Comparison of ENCODE assay signal across 9 cellular contexts in genomic region chr3:52244061-52244628, GRCh38. TPM values are rescaled to one million over a fixed set of nuclear protein-coding genes. Genes with fewer than 3 reads are reported as not detected.
A peak's percentile ranks its signal among the peaks of the same experiment; 100 is the strongest.
DNase-seq lines count a peak whose midpoint lies in the region; ATAC-seq, FAIRE-seq and TF ChIP-seq lines count a peak whose summit lies in the region.
"Had no signal": no experiment of that assay in that cellular context is flagged by ENCODE, and none has a peak within 500 bp of the region (broad histone marks: within the 10 kb centered on the region; RNA-seq: fewer than 3 reads in every experiment).

No MANE protein-coding gene starts in this region.

- H3K27ac ChIP-seq in liver (ENCODE audit: low read depth in 1 of 2, low read length in 2 of 2) = peak overlapping the region; percentile 56 to 58
- no peak overlapping the region for H3K27ac ChIP-seq in HepG2 (ENCODE audit: extremely low read length, insufficient read depth, low read length)

- H3K9me3 ChIP-seq in liver (ENCODE audit: control insufficient read depth in 4 of 4, low read length in 3 of 4) = no peaks in the 10 kb centered on the region
- H3K9me3 ChIP-seq in HepG2 (ENCODE audit: low read length) = no peaks in the 10 kb centered on the region

- H3K79me2 ChIP-seq in HepG2 (ENCODE audit: insufficient read depth, low read length) = peaks cover 4% of the 10 kb centered on the region

- H2AFZ ChIP-seq in HepG2 (ENCODE audit: low read length) = no peak overlapping the region

- H3K36me3 ChIP-seq in liver (ENCODE audit: control insufficient read depth in 4 of 4, insufficient read depth in 3 of 4, low read depth in 1 of 4, low read length in 3 of 4) = peaks cover 0 to 5% (median 0%) of the 10 kb centered on the region in 4 donors
- no peaks in the 10 kb centered on the region; a peak in 1 of 5 replicates for H3K36me3 ChIP-seq in HepG2 (replicated peaks in 1 of 2; ENCODE audit: control insufficient read depth in 1 of 2, insufficient read depth in 2 of 2, low read length in 2 of 2)

- TF ChIP-seq EP300 in HepG2 (IDR thresholded peaks at IDR 0.05; ENCODE audit: low read depth in 2 of 2, low read length in 2 of 2) (no peak), HepG2 (CRISPR knock-in tag; IDR thresholded peaks at IDR 0.05; ENCODE audit: borderline replicate concordance) (no peak)

- H3K4me1 ChIP-seq in liver (ENCODE audit: control insufficient read depth in 4 of 4, insufficient read depth in 4 of 4, low read length in 3 of 4) (peaks cover 3 to 37% (median 18%) of the 10 kb centered on the region in 4 donors), HepG2 (ENCODE audit: insufficient read depth, low read length) (peaks cover 54% of the 10 kb centered on the region)

- no peak overlapping the region for H3K4me2 ChIP-seq in HepG2 (ENCODE audit: low read depth, low read length)

- TF ChIP-seq CTCF in liver (IDR thresholded peaks at IDR 0.05; ENCODE audit: low read depth, low read length, missing input control) (no peak), HepG2 (CRISPR knock-in tag; IDR thresholded peaks at IDR 0.05) (no peak), fibroblast of the aortic adventitia (IDR thresholded peaks at IDR 0.05; ENCODE audit: insufficient read depth, low read length) (no peak)

- H4K20me1 ChIP-seq in HepG2 (ENCODE audit: insufficient read depth, low read length) = no peaks in the 10 kb centered on the region

- TF ChIP-seq POLR2A in HepG2 (IDR thresholded peaks at IDR 0.05; ENCODE audit: insufficient read depth in 1 of 2, low read depth in 2 of 2, low read length in 2 of 2) = no peak

- POLR2A ChIA-PET in HepG2 (lab: Yijun Ruan, JAX) = no interaction called here

- no TSS peak for BruUV-seq in HepG2 (replicated peaks; lab: Mats Ljungman, UMichigan)

- ATAC-seq in HepG2 (no peak), HG03565 (IDR thresholded peaks at IDR 0.05; ENCODE audit: unreplicated experiment) (peak; percentile 33), HG02884 (IDR thresholded peaks at IDR 0.05; ENCODE audit: unreplicated experiment) (no peak)

- FAIRE-seq in HepG2 (lab: Jason Lieb, UNC) = no peak

- 77% methylated on average over 8 of the region's 8 CpGs for WGBS in liver
- WGBS in HepG2 (ENCODE audit: low lambda C conversion rate) = 72% methylated on average over 8 of the region's 8 CpGs

- in situ Hi-C loops in HepG2 (cut with HindIII; ENCODE audit: extremely low pct_ligation_motif_present, low pct_unique_long_range_greater_than_20kb) = no loop called here

- H3K27me3 ChIP-seq in liver (ENCODE audit: control insufficient read depth in 4 of 4, insufficient read depth in 4 of 4, low read length in 3 of 4) = no peaks in the 10 kb centered on the region
- H3K27me3 ChIP-seq in HepG2 (ENCODE audit: control insufficient read depth in 1 of 2, insufficient read depth in 2 of 2, low read length in 2 of 2) = no peaks in the 10 kb centered on the region

- intact Hi-C loops in HepG2 (cut with micrococcal nuclease; ENCODE audit: unreplicated experiment) = no loop called here

- H3K9ac ChIP-seq in liver (ENCODE audit: low read depth in 1 of 2, low read length in 2 of 2) (no peak overlapping the region), HepG2 (ENCODE audit: insufficient read depth, low read depth, low read length) (no peak overlapping the region)

- H3K4me3 ChIP-seq in liver (ENCODE audit: low read depth in 1 of 3, low read length in 3 of 3) = no peak overlapping the region
- H3K4me3 ChIP-seq in HepG2 (replicated peaks in 1 of 3; ENCODE audit: insufficient read depth in 1 of 3, low read depth in 2 of 3, low read length in 3 of 3) = no peak overlapping the region
- no peak overlapping the region for H3K4me3 ChIP-seq in fibroblast of the aortic adventitia (ENCODE audit: low read depth, low read length)

- TF ChIP-seq RAD21 in liver (IDR thresholded peaks at IDR 0.05) (no peak), HepG2 (CRISPR knock-in tag; IDR thresholded peaks at IDR 0.05) (no peak)

- DNase-seq in HepG2 (ENCODE audit: low spot score) = no peak
- DNase-seq in activated CD4-positive, alpha-beta T cell treated with anti-CD3 and anti-CD28 coated beads for 4 hours = peak; percentile 43 to 46
- DNase-seq in fibroblast of the aortic adventitia (ENCODE audit: low read depth) = peak; percentile 38
- peak; percentile 70 for DNase-seq in stimulated activated CD8-positive, alpha-beta memory T cell treated with anti-CD3 and anti-CD28 coated beads, Interleukin-4, amount 100 ng/mL, for 48 hours
- DNase-seq in HK-2 (ENCODE audit: unreplicated experiment) = no peak
- DNase-seq: left cardiac atrium had no signal

- CTCF ChIA-PET in HepG2 (lab: Yijun Ruan, JAX; ENCODE audit: low intra/inter-chr PET ratio, low total read pairs) = no interaction called here

RNA-seq across cellular contexts. Expression of gene PPM1M, which starts 1.4 kb away (rescaled TPM):
- total RNA-seq in liver (1 to 10 TPM; 5.5 TPM), HepG2 (2016; rRNA removed; fragmentation: Illumina TruSeq; extraction: Trizol) (1.5 and 2.5 TPM in 2 replicates), fibroblast of the aortic adventitia (ENCODE audit: low replicate concordance) (27.4 and 42.4 TPM in 2 replicates)
- polyA plus RNA-seq in liver (1 to 10 TPM; 2.8 to 3.8 TPM), HepG2 (2011; rRNA removed) (5.9 and 6.9 TPM in 2 replicates)
- total RNA-seq in HepG2 (2016; cell fraction: cytosol; rRNA removed; fragmentation: Illumina TruSeq; extraction: Trizol; ENCODE audit: low read depth) = 0.91 and 1.1 TPM in 2 replicates
- 2.2 and 2.4 TPM in 2 replicates for total RNA-seq in HepG2 (2016; cell fraction: insoluble cytoplasmic fraction; rRNA removed; fragmentation: Illumina TruSeq; extraction: Trizol)
- 2.7 and 3.5 TPM in 2 replicates for total RNA-seq in HepG2 (2016; cell fraction: membrane; rRNA removed; fragmentation: Illumina TruSeq; extraction: Trizol)
- 2.0 and 2.1 TPM in 2 replicates for total RNA-seq in HepG2 (2016; cell fraction: nucleus; rRNA removed; fragmentation: Illumina TruSeq; extraction: Trizol)
- polyA plus RNA-seq in HepG2 (2011; cell fraction: cytosol; rRNA removed) = 4.4 and 5.2 TPM in 2 replicates
- polyA plus RNA-seq in HepG2 (2011; cell fraction: nucleus; rRNA removed) = 20.6 and 21.3 TPM in 2 replicates
- polyA plus RNA-seq in HepG2 (2012) = 4.0 and 4.5 TPM in 2 replicates
- 0.99 and 1.1 TPM in 2 replicates for polyA plus RNA-seq in HepG2 (2016; cell fraction: cytosol; fragmentation: Illumina TruSeq; extraction: Trizol; ENCODE audit: low read depth)
- polyA plus RNA-seq in HepG2 (2016; cell fraction: insoluble cytoplasmic fraction; fragmentation: Illumina TruSeq; extraction: Trizol; ENCODE audit: low read depth) = 2.0 and 2.3 TPM in 2 replicates
- 2.3 and 2.5 TPM in 2 replicates for polyA plus RNA-seq in HepG2 (2016; cell fraction: membrane; fragmentation: Illumina TruSeq; extraction: Trizol; ENCODE audit: low read depth)
- 3.6 and 4.3 TPM in 2 replicates for polyA plus RNA-seq in HepG2 (2016; cell fraction: nucleus; fragmentation: Illumina TruSeq; extraction: Trizol; ENCODE audit: insufficient read depth, low read depth)
- polyA minus RNA-seq in HepG2 (2011; rRNA and poly(A)+ RNA removed; ENCODE audit: low replicate concordance) = 8.9 and 14.9 TPM in 2 replicates
- 1.5 and 1.9 TPM in 2 replicates for polyA minus RNA-seq in HepG2 (2011; cell fraction: cytosol; rRNA and poly(A)+ RNA removed)
- polyA minus RNA-seq in HepG2 (2011; cell fraction: nucleus; rRNA and poly(A)+ RNA removed) = 2.7 and 3.7 TPM in 2 replicates

RNA-seq across cellular contexts. Expression of gene TWF2, which starts 5.2 kb away (rescaled TPM):
- total RNA-seq in liver (10 to 100 TPM; 12.7 to 26.3 TPM), HepG2 (2016; rRNA removed; fragmentation: Illumina TruSeq; extraction: Trizol) (45.5 and 49.1 TPM in 2 replicates), fibroblast of the aortic adventitia (ENCODE audit: low replicate concordance) (97.5 and 109 TPM in 2 replicates)
- polyA plus RNA-seq in liver (10 to 100 TPM; 12.0 to 22.6 TPM), HepG2 (2011; rRNA removed) (108 and 123 TPM in 2 replicates)
- total RNA-seq in HepG2 (2016; cell fraction: cytosol; rRNA removed; fragmentation: Illumina TruSeq; extraction: Trizol; ENCODE audit: low read depth) = 9.3 and 10.4 TPM in 2 replicates
- total RNA-seq in HepG2 (2016; cell fraction: insoluble cytoplasmic fraction; rRNA removed; fragmentation: Illumina TruSeq; extraction: Trizol) = 46.7 and 47.5 TPM in 2 replicates
- total RNA-seq in HepG2 (2016; cell fraction: membrane; rRNA removed; fragmentation: Illumina TruSeq; extraction: Trizol) = 18.1 and 19.8 TPM in 2 replicates
- total RNA-seq in HepG2 (2016; cell fraction: nucleus; rRNA removed; fragmentation: Illumina TruSeq; extraction: Trizol) = 19.0 and 20.5 TPM in 2 replicates
- 139 and 201 TPM in 2 replicates for polyA plus RNA-seq in HepG2 (2011; cell fraction: cytosol; rRNA removed)
- 105 and 112 TPM in 2 replicates for polyA plus RNA-seq in HepG2 (2011; cell fraction: nucleus; rRNA removed)
- polyA plus RNA-seq in HepG2 (2012) = 63.2 and 85.2 TPM in 2 replicates
- 10.6 and 11.3 TPM in 2 replicates for polyA plus RNA-seq in HepG2 (2016; cell fraction: cytosol; fragmentation: Illumina TruSeq; extraction: Trizol; ENCODE audit: low read depth)
- polyA plus RNA-seq in HepG2 (2016; cell fraction: insoluble cytoplasmic fraction; fragmentation: Illumina TruSeq; extraction: Trizol; ENCODE audit: low read depth) = 55.3 and 58.3 TPM in 2 replicates
- polyA plus RNA-seq in HepG2 (2016; cell fraction: membrane; fragmentation: Illumina TruSeq; extraction: Trizol; ENCODE audit: low read depth) = 16.1 and 16.9 TPM in 2 replicates
- 37.2 and 39.4 TPM in 2 replicates for polyA plus RNA-seq in HepG2 (2016; cell fraction: nucleus; fragmentation: Illumina TruSeq; extraction: Trizol; ENCODE audit: insufficient read depth, low read depth)
- 46.6 and 135 TPM in 2 replicates for polyA minus RNA-seq in HepG2 (2011; rRNA and poly(A)+ RNA removed; ENCODE audit: low replicate concordance)
- polyA minus RNA-seq in HepG2 (2011; cell fraction: cytosol; rRNA and poly(A)+ RNA removed) = 84.6 and 87.5 TPM in 2 replicates
- polyA minus RNA-seq in HepG2 (2011; cell fraction: nucleus; rRNA and poly(A)+ RNA removed) = 18.5 and 25.0 TPM in 2 replicates

RNA-seq across cellular contexts. Expression of gene TLR9, which starts 18.7 kb away (rescaled TPM):
- total RNA-seq in liver (not detected), HepG2 (2016; rRNA removed; fragmentation: Illumina TruSeq; extraction: Trizol) (not detected in 2 replicates), fibroblast of the aortic adventitia (ENCODE audit: low replicate concordance) (not detected in 2 replicates)
- polyA plus RNA-seq in liver (under 1 TPM in 1 of 2 donors, not detected in 1; 0.02 TPM), HepG2 (2011; rRNA removed) (0.08 TPM in 1 of 2 replicates, not detected in the other)
- not detected in 2 replicates for total RNA-seq in HepG2 (2016; cell fraction: cytosol; rRNA removed; fragmentation: Illumina TruSeq; extraction: Trizol; ENCODE audit: low read depth)
- not detected in 2 replicates for total RNA-seq in HepG2 (2016; cell fraction: insoluble cytoplasmic fraction; rRNA removed; fragmentation: Illumina TruSeq; extraction: Trizol)
- total RNA-seq in HepG2 (2016; cell fraction: membrane; rRNA removed; fragmentation: Illumina TruSeq; extraction: Trizol) = not detected in 2 replicates
- not detected in 2 replicates for total RNA-seq in HepG2 (2016; cell fraction: nucleus; rRNA removed; fragmentation: Illumina TruSeq; extraction: Trizol)
- polyA plus RNA-seq in HepG2 (2011; cell fraction: cytosol; rRNA removed) = 0.01 TPM in 2 replicates
- polyA plus RNA-seq in HepG2 (2011; cell fraction: nucleus; rRNA removed) = 0.88 and 0.95 TPM in 2 replicates
- polyA plus RNA-seq in HepG2 (2012) = 0.31 TPM in 1 of 2 replicates, not detected in the other
- polyA plus RNA-seq in HepG2 (2016; cell fraction: cytosol; fragmentation: Illumina TruSeq; extraction: Trizol; ENCODE audit: low read depth) = not detected in 2 replicates
- not detected in 2 replicates for polyA plus RNA-seq in HepG2 (2016; cell fraction: insoluble cytoplasmic fraction; fragmentation: Illumina TruSeq; extraction: Trizol; ENCODE audit: low read depth)
- not detected in 2 replicates for polyA plus RNA-seq in HepG2 (2016; cell fraction: membrane; fragmentation: Illumina TruSeq; extraction: Trizol; ENCODE audit: low read depth)
- polyA plus RNA-seq in HepG2 (2016; cell fraction: nucleus; fragmentation: Illumina TruSeq; extraction: Trizol; ENCODE audit: insufficient read depth, low read depth) = not detected in 2 replicates
- polyA minus RNA-seq in HepG2 (2011; rRNA and poly(A)+ RNA removed; ENCODE audit: low replicate concordance) = 0.14 TPM in 1 of 2 replicates, not detected in the other
- polyA minus RNA-seq in HepG2 (2011; cell fraction: cytosol; rRNA and poly(A)+ RNA removed) = not detected in 2 replicates
- 0.25 and 0.26 TPM in 2 replicates for polyA minus RNA-seq in HepG2 (2011; cell fraction: nucleus; rRNA and poly(A)+ RNA removed)

RNA-seq across cellular contexts. Expression of gene WDR82, which starts 34.3 kb away (rescaled TPM):
- total RNA-seq in liver = 10 to 100 TPM; 31.7 to 44.3 TPM
- 10 to 100 TPM in 1 of 2 donors, 1 to 10 TPM in 1; 4.3 to 19.4 TPM for polyA plus RNA-seq in liver
- total RNA-seq in HepG2 (2016; rRNA removed; fragmentation: Illumina TruSeq; extraction: Trizol) = 59.5 and 62.0 TPM in 2 replicates
- total RNA-seq in HepG2 (2016; cell fraction: cytosol; rRNA removed; fragmentation: Illumina TruSeq; extraction: Trizol; ENCODE audit: low read depth) = 6.3 and 6.7 TPM in 2 replicates
- 58.9 and 60.5 TPM in 2 replicates for total RNA-seq in HepG2 (2016; cell fraction: insoluble cytoplasmic fraction; rRNA removed; fragmentation: Illumina TruSeq; extraction: Trizol)
- 27.7 and 28.8 TPM in 2 replicates for total RNA-seq in HepG2 (2016; cell fraction: membrane; rRNA removed; fragmentation: Illumina TruSeq; extraction: Trizol)
- 32.4 and 32.6 TPM in 2 replicates for total RNA-seq in HepG2 (2016; cell fraction: nucleus; rRNA removed; fragmentation: Illumina TruSeq; extraction: Trizol)
- polyA plus RNA-seq in HepG2 (2011; rRNA removed) = 39.1 and 41.9 TPM in 2 replicates
- 23.5 and 37.7 TPM in 2 replicates for polyA plus RNA-seq in HepG2 (2011; cell fraction: cytosol; rRNA removed)
- 10.7 and 14.5 TPM in 2 replicates for polyA plus RNA-seq in HepG2 (2011; cell fraction: nucleus; rRNA removed)
- polyA plus RNA-seq in HepG2 (2012) = 48.3 and 52.2 TPM in 2 replicates
- polyA plus RNA-seq in HepG2 (2016; cell fraction: cytosol; fragmentation: Illumina TruSeq; extraction: Trizol; ENCODE audit: low read depth) = 3.6 and 4.2 TPM in 2 replicates
- polyA plus RNA-seq in HepG2 (2016; cell fraction: insoluble cytoplasmic fraction; fragmentation: Illumina TruSeq; extraction: Trizol; ENCODE audit: low read depth) = 60.6 and 66.1 TPM in 2 replicates
- polyA plus RNA-seq in HepG2 (2016; cell fraction: membrane; fragmentation: Illumina TruSeq; extraction: Trizol; ENCODE audit: low read depth) = 13.9 and 15.0 TPM in 2 replicates
- 38.8 and 40.8 TPM in 2 replicates for polyA plus RNA-seq in HepG2 (2016; cell fraction: nucleus; fragmentation: Illumina TruSeq; extraction: Trizol; ENCODE audit: insufficient read depth, low read depth)
- 52.7 and 77.7 TPM in 2 replicates for polyA minus RNA-seq in HepG2 (2011; rRNA and poly(A)+ RNA removed; ENCODE audit: low replicate concordance)
- polyA minus RNA-seq in HepG2 (2011; cell fraction: cytosol; rRNA and poly(A)+ RNA removed) = 29.3 and 33.9 TPM in 2 replicates
- polyA minus RNA-seq in HepG2 (2011; cell fraction: nucleus; rRNA and poly(A)+ RNA removed) = 28.7 and 33.2 TPM in 2 replicates
- 39.6 and 61.5 TPM in 2 replicates for total RNA-seq in fibroblast of the aortic adventitia (ENCODE audit: low replicate concordance)

RNA-seq across cellular contexts. Expression of gene GLYCTK, which starts 43.5 kb away (rescaled TPM):
- total RNA-seq in liver (100 to 1,000 TPM in 1 of 2 donors, 10 to 100 TPM in 1; 67.8 to 224 TPM), HepG2 (2016; rRNA removed; fragmentation: Illumina TruSeq; extraction: Trizol) (91.7 and 126 TPM in 2 replicates), fibroblast of the aortic adventitia (ENCODE audit: low replicate concordance) (6.1 and 10.4 TPM in 2 replicates)
- polyA plus RNA-seq in liver (100 to 1,000 TPM; 176 to 180 TPM), HepG2 (2011; rRNA removed) (70.0 and 102 TPM in 2 replicates)
- 33.8 and 34.0 TPM in 2 replicates for total RNA-seq in HepG2 (2016; cell fraction: cytosol; rRNA removed; fragmentation: Illumina TruSeq; extraction: Trizol; ENCODE audit: low read depth)
- 89.0 and 132 TPM in 2 replicates for total RNA-seq in HepG2 (2016; cell fraction: insoluble cytoplasmic fraction; rRNA removed; fragmentation: Illumina TruSeq; extraction: Trizol)
- 68.4 and 70.3 TPM in 2 replicates for total RNA-seq in HepG2 (2016; cell fraction: membrane; rRNA removed; fragmentation: Illumina TruSeq; extraction: Trizol)
- total RNA-seq in HepG2 (2016; cell fraction: nucleus; rRNA removed; fragmentation: Illumina TruSeq; extraction: Trizol) = 155 and 170 TPM in 2 replicates
- polyA plus RNA-seq in HepG2 (2011; cell fraction: cytosol; rRNA removed) = 57.2 and 86.0 TPM in 2 replicates
- polyA plus RNA-seq in HepG2 (2011; cell fraction: nucleus; rRNA removed) = 489 and 498 TPM in 2 replicates
- polyA plus RNA-seq in HepG2 (2012) = 41.5 and 43.2 TPM in 2 replicates
- 21.7 and 24.0 TPM in 2 replicates for polyA plus RNA-seq in HepG2 (2016; cell fraction: cytosol; fragmentation: Illumina TruSeq; extraction: Trizol; ENCODE audit: low read depth)
- polyA plus RNA-seq in HepG2 (2016; cell fraction: insoluble cytoplasmic fraction; fragmentation: Illumina TruSeq; extraction: Trizol; ENCODE audit: low read depth) = 64.0 and 68.6 TPM in 2 replicates
- 44.9 and 46.0 TPM in 2 replicates for polyA plus RNA-seq in HepG2 (2016; cell fraction: membrane; fragmentation: Illumina TruSeq; extraction: Trizol; ENCODE audit: low read depth)
- 216 and 226 TPM in 2 replicates for polyA plus RNA-seq in HepG2 (2016; cell fraction: nucleus; fragmentation: Illumina TruSeq; extraction: Trizol; ENCODE audit: insufficient read depth, low read depth)
- polyA minus RNA-seq in HepG2 (2011; rRNA and poly(A)+ RNA removed; ENCODE audit: low replicate concordance) = 13.9 and 184 TPM in 2 replicates
- polyA minus RNA-seq in HepG2 (2011; cell fraction: cytosol; rRNA and poly(A)+ RNA removed) = 18.4 and 23.4 TPM in 2 replicates
- polyA minus RNA-seq in HepG2 (2011; cell fraction: nucleus; rRNA and poly(A)+ RNA removed) = 164 and 185 TPM in 2 replicates

Comparison
In these comparisons a context has a peak if more than half of its experiments do, and no peak if none do; other contexts are left out.
1. DNase-seq: peak in activated CD4-positive, alpha-beta T cell treated with anti-CD3 and anti-CD28 coated beads for 4 hours (2 of 2), fibroblast of the aortic adventitia (single experiment) and stimulated activated CD8-positive, alpha-beta memory T cell treated with anti-CD3 and anti-CD28 coated beads, Interleukin-4, amount 100 ng/mL, for 48 hours (single experiment); none in HepG2 (single experiment) and HK-2 (single experiment).